ENCODE assay signal across 1 cellular context in the genomic region with DNA sequence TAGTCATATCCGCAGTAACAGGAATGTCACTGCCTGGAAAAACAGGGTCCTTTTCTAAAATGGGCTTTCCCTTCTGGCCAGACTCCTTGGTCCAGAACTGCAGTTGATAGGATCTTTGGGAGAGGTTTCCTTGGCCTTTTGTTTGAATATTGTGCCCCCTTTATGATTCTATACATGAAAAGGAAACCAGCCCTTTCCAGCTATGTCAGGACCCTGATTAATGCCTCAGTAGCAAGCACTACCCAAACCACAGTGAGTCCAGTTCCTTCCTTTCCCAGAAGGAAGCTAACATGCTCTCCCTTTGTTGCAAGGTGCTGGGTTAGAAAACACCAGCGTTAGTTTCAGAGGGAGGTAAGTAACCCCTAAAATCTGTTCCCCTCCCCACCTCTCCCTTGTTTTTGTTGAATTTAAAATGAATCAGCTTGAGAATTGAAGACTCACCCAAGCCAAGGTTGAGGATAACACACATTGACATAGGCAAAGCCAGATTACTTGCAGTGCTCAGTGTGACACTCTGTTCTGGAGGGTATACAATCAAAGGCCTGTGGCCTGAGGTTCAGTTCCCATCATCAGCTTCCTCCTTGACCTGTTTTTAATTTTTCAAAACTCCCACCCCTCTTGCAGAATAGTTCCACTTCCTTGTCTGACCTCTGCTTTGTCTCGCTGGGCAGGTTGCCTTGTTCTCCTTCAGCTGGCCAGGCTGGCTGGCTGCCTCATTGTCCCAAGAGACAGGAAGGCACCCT.
TF ChIP-seq lines count a peak whose summit lies in the region.

No MANE protein-coding gene starts in this region.

TF ChIP-seq in SK-N-SH treated with all-trans-retinoic acid at 6 μM for 48 hours, 23 proteins besides CTCF, POLR2A, EP300 and RAD21 (continued from another document):
- TF ChIP-seq, protein P1, sequence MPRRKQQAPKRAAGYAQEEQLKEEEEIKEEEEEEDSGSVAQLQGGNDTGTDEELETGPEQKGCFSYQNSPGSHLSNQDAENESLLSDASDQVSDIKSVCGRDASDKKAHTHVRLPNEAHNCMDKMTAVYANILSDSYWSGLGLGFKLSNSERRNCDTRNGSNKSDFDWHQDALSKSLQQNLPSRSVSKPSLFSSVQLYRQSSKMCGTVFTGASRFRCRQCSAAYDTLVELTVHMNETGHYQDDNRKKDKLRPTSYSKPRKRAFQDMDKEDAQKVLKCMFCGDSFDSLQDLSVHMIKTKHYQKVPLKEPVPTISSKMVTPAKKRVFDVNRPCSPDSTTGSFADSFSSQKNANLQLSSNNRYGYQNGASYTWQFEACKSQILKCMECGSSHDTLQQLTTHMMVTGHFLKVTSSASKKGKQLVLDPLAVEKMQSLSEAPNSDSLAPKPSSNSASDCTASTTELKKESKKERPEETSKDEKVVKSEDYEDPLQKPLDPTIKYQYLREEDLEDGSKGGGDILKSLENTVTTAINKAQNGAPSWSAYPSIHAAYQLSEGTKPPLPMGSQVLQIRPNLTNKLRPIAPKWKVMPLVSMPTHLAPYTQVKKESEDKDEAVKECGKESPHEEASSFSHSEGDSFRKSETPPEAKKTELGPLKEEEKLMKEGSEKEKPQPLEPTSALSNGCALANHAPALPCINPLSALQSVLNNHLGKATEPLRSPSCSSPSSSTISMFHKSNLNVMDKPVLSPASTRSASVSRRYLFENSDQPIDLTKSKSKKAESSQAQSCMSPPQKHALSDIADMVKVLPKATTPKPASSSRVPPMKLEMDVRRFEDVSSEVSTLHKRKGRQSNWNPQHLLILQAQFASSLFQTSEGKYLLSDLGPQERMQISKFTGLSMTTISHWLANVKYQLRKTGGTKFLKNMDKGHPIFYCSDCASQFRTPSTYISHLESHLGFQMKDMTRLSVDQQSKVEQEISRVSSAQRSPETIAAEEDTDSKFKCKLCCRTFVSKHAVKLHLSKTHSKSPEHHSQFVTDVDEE (CRISPR knock-in tag; IDR thresholded peaks at IDR 0.05), result no peak
- no peak for TF ChIP-seq ZC3H10 (CRISPR knock-in tag; IDR thresholded peaks at IDR 0.05)
- TF ChIP-seq OSR1 (CRISPR knock-in tag; IDR thresholded peaks at IDR 0.05), result no peak
- TF ChIP-seq ZNF8 (CRISPR knock-in tag; IDR thresholded peaks at IDR 0.05), result no peak
- TF ChIP-seq, protein P2, sequence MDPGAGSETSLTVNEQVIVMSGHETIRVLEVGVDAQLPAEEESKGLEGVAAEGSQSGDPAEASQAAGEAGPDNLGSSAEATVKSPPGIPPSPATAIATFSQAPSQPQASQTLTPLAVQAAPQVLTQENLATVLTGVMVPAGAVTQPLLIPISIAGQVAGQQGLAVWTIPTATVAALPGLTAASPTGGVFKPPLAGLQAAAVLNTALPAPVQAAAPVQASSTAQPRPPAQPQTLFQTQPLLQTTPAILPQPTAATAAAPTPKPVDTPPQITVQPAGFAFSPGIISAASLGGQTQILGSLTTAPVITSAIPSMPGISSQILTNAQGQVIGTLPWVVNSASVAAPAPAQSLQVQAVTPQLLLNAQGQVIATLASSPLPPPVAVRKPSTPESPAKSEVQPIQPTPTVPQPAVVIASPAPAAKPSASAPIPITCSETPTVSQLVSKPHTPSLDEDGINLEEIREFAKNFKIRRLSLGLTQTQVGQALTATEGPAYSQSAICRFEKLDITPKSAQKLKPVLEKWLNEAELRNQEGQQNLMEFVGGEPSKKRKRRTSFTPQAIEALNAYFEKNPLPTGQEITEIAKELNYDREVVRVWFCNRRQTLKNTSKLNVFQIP (CRISPR knock-in tag; IDR thresholded peaks at IDR 0.05; ENCODE audit: borderline replicate concordance, low read depth), result no peak
- no peak for TF ChIP-seq ESRRG (CRISPR knock-in tag; IDR thresholded peaks at IDR 0.05)
- TF ChIP-seq BACH2 (CRISPR knock-in tag; IDR thresholded peaks at IDR 0.05; ENCODE audit: borderline replicate concordance), result no peak
- TF ChIP-seq, protein P3, sequence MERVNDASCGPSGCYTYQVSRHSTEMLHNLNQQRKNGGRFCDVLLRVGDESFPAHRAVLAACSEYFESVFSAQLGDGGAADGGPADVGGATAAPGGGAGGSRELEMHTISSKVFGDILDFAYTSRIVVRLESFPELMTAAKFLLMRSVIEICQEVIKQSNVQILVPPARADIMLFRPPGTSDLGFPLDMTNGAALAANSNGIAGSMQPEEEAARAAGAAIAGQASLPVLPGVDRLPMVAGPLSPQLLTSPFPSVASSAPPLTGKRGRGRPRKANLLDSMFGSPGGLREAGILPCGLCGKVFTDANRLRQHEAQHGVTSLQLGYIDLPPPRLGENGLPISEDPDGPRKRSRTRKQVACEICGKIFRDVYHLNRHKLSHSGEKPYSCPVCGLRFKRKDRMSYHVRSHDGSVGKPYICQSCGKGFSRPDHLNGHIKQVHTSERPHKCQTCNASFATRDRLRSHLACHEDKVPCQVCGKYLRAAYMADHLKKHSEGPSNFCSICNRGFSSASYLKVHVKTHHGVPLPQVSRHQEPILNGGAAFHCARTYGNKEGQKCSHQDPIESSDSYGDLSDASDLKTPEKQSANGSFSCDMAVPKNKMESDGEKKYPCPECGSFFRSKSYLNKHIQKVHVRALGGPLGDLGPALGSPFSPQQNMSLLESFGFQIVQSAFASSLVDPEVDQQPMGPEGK (CRISPR knock-in tag; IDR thresholded peaks at IDR 0.05; ENCODE audit: borderline replicate concordance), result no peak
- no peak for TF ChIP-seq ISL1 (CRISPR knock-in tag; IDR thresholded peaks at IDR 0.05)
- no peak for TF ChIP-seq SNAI2 (CRISPR knock-in tag; IDR thresholded peaks at IDR 0.05)
- TF ChIP-seq ARNTL (CRISPR knock-in tag; IDR thresholded peaks at IDR 0.05; ENCODE audit: borderline replicate concordance, low read depth), result no peak
- no peak for TF ChIP-seq ZFP30 (CRISPR knock-in tag; IDR thresholded peaks at IDR 0.05)
- TF ChIP-seq ZFP3 (CRISPR knock-in tag; IDR thresholded peaks at IDR 0.05), result no peak
